Comparison of ENCODE assay signal across 1 cellular context in genomic region chr15:59170295-59170881, GRCh38.
TF ChIP-seq lines count a peak whose summit lies in the region.

No MANE protein-coding gene starts in this region.

TF ChIP-seq in HCT116, 20 proteins besides CTCF, POLR2A, EP300 and RAD21 (continued from another document):
- no peak for TF ChIP-seq MAX (IDR thresholded peaks at IDR 0.05)
- TF ChIP-seq EZH2 (IDR thresholded peaks at IDR 0.05), result no peak
